In genomic region chr16:19067349-19068236, GRCh38 we compare ENCODE assay signal across 8 cellular contexts.
DNase-seq lines count a peak whose midpoint lies in the region; ATAC-seq and TF ChIP-seq lines count a peak whose summit lies in the region.

COQ7 (plus strand) TSS chr16:19067614; CDS start chr16:19067665, 51 bp downstream.

- H3K36me3 Mint-ChIP-seq in activated naive CD4-positive, alpha-beta T cell treated with anti-CD3 and anti-CD28 coated beads, Interleukin-2, amount 50 U/mL, for 24 hours = peaks cover 3% of the 10 kb centered on the region

- peak; percentile 99 for DNase-seq in GM04504 (ENCODE audit: low read depth)
- peak; percentile 99 for DNase-seq in NCI-H1092 (lab: John Stamatoyannopoulos, UW)
- peak; percentile 96 for DNase-seq in germinal center (ENCODE audit: low spot score)
- DNase-seq in non-pigmented ciliary epithelial cell (ENCODE audit: low read depth) = peak; percentile 100
- peak; percentile 100 for DNase-seq in superior temporal gyrus (ENCODE audit: extremely low spot score)

- H3K9me3 Mint-ChIP-seq in activated naive CD4-positive, alpha-beta T cell treated with anti-CD3 and anti-CD28 coated beads, Interleukin-2, amount 50 U/mL, for 24 hours = no peaks in the 10 kb centered on the region

- peak within 1 kb of the TSS; percentile 94 for H3K27ac Mint-ChIP-seq in activated naive CD4-positive, alpha-beta T cell treated with anti-CD3 and anti-CD28 coated beads, Interleukin-2, amount 50 U/mL, for 24 hours

- no peaks in the 10 kb centered on the region for H3K27me3 Mint-ChIP-seq in activated naive CD4-positive, alpha-beta T cell treated with anti-CD3 and anti-CD28 coated beads, Interleukin-2, amount 50 U/mL, for 24 hours

- peaks cover 20% of the 10 kb centered on the region for H3K4me1 Mint-ChIP-seq in activated naive CD4-positive, alpha-beta T cell treated with anti-CD3 and anti-CD28 coated beads, Interleukin-2, amount 50 U/mL, for 24 hours

- ATAC-seq in HG02588 (IDR thresholded peaks at IDR 0.05; ENCODE audit: unreplicated experiment) (peak; percentile 85), SK-N-SH treated with all-trans-retinoic acid at 6 μM for 48 hours (peak; percentile 93)

- peak within 1 kb of the TSS; percentile 90 for H3K4me3 Mint-ChIP-seq in activated naive CD4-positive, alpha-beta T cell treated with anti-CD3 and anti-CD28 coated beads, Interleukin-2, amount 50 U/mL, for 24 hours

TF ChIP-seq in SK-N-SH treated with all-trans-retinoic acid at 6 μM for 48 hours, 23 proteins besides CTCF, POLR2A, EP300 and RAD21:
- TF ChIP-seq, protein P1, sequence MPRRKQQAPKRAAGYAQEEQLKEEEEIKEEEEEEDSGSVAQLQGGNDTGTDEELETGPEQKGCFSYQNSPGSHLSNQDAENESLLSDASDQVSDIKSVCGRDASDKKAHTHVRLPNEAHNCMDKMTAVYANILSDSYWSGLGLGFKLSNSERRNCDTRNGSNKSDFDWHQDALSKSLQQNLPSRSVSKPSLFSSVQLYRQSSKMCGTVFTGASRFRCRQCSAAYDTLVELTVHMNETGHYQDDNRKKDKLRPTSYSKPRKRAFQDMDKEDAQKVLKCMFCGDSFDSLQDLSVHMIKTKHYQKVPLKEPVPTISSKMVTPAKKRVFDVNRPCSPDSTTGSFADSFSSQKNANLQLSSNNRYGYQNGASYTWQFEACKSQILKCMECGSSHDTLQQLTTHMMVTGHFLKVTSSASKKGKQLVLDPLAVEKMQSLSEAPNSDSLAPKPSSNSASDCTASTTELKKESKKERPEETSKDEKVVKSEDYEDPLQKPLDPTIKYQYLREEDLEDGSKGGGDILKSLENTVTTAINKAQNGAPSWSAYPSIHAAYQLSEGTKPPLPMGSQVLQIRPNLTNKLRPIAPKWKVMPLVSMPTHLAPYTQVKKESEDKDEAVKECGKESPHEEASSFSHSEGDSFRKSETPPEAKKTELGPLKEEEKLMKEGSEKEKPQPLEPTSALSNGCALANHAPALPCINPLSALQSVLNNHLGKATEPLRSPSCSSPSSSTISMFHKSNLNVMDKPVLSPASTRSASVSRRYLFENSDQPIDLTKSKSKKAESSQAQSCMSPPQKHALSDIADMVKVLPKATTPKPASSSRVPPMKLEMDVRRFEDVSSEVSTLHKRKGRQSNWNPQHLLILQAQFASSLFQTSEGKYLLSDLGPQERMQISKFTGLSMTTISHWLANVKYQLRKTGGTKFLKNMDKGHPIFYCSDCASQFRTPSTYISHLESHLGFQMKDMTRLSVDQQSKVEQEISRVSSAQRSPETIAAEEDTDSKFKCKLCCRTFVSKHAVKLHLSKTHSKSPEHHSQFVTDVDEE (CRISPR knock-in tag; IDR thresholded peaks at IDR 0.05) = 0 out of 2 replicates have a peak, but pooled peaks have one; percentile 22
- TF ChIP-seq PATZ1 (CRISPR knock-in tag; IDR thresholded peaks at IDR 0.05; ENCODE audit: borderline replicate concordance) = no peak
- peak; percentile 92; the same call in 1 of the 2 replicates for TF ChIP-seq SNAI2 (CRISPR knock-in tag; IDR thresholded peaks at IDR 0.05)
- 0 out of 2 replicates have a peak, but pooled peaks have one; percentile 13 for TF ChIP-seq GLIS3 (CRISPR knock-in tag; IDR thresholded peaks at IDR 0.05)

Comparison
In these comparisons a context has a peak if more than half of its experiments do, and no peak if none do; other contexts are left out.
1. Peak in every context shown above with its lines: DNase-seq and ATAC-seq.